In the genomic region with DNA sequence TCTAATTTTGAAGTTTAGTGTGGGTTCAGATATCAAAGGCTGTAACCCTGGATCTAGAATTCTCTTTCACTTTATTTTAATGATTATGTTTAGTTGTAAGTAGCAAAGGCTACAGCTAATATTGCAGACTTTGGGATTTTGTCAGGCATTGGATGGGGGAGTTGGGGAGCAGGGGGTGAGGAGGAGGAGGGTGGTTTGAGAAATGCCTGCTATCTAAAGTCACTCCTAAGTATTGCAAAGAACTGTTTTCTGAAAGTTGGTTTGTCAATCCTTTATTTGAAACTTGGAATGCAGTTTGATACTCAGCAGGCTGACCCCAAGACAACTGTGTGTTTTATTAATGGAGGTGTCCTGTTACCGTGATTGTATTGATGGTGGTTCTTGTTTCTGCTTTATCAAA, we compare ENCODE assay signal across 1 cellular context.
TF ChIP-seq lines count a peak whose summit lies in the region.

No MANE protein-coding gene starts in this region.

TF ChIP-seq in HepG2, 621 proteins besides CTCF, POLR2A, EP300 and RAD21 (continued from another document):
- 0 out of 2 replicates have a peak, but pooled peaks have one; percentile 0 for TF ChIP-seq ZNF800 (CRISPR knock-in tag; IDR thresholded peaks at IDR 0.05)
- TF ChIP-seq, protein P1, sequence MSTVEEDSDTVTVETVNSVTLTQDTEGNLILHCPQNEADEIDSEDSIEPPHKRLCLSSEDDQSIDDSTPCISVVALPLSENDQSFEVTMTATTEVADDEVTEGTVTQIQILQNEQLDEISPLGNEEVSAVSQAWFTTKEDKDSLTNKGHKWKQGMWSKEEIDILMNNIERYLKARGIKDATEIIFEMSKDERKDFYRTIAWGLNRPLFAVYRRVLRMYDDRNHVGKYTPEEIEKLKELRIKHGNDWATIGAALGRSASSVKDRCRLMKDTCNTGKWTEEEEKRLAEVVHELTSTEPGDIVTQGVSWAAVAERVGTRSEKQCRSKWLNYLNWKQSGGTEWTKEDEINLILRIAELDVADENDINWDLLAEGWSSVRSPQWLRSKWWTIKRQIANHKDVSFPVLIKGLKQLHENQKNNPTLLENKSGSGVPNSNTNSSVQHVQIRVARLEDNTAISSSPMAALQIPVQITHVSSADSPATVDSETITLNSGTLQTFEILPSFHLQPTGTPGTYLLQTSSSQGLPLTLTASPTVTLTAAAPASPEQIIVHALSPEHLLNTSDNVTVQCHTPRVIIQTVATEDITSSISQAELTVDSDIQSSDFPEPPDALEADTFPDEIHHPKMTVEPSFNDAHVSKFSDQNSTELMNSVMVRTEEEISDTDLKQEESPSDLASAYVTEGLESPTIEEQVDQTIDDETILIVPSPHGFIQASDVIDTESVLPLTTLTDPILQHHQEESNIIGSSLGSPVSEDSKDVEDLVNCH (CRISPR knock-in tag; IDR thresholded peaks at IDR 0.05), result no peak
